In the genomic region with DNA sequence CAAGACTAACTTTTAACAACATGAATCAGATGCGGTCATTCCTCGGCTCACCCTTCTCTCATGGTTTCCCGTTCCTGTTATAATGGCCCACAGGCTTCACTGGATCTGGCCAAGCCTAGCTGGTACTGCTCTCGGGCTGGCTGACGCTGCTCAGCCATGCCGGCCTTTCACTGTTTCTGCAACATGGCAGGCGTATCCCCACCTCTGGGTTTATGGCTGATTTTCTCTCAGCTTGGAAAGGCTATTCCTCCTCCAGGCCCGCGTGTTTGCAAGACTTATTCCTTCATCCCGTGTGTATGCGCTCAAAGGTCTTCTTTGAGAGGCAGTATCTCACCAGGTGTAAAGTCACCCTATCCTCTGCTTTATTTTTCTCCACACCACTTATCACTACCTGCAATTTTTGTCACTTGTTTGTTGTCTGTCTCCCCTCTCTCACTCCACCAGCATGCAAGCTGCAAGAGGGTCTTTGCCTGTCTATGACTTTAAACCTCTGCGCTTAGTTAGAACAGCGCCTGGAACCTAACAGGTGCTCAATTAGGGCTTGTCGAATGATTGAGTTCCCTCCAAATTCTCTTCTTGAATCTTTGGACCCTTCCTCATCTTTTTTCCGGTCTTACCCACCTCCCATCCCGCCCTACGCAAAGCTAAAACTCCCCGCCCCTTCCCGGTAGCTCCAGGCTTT, we compare ENCODE assay signal across 8 cellular contexts. TPM values are rescaled to one million over a fixed set of nuclear protein-coding genes. Genes with fewer than 3 reads are reported as not detected.
DNase-seq lines count a peak whose midpoint lies in the region; ATAC-seq and TF ChIP-seq lines count a peak whose summit lies in the region.

No MANE protein-coding gene starts in this region.

- H3K27me3 Mint-ChIP-seq in activated CD4-positive, alpha-beta T cell treated with anti-CD3 and anti-CD28 coated beads for 36 hours = no peaks in the 10 kb centered on the region
- H3K27me3 Mint-ChIP-seq in mesothelial cell of epicardium (ENCODE audit: low read depth) = no peaks in the 10 kb centered on the region

- H3K36me3 ChIP-seq in HUES6 (ENCODE audit: control insufficient read depth, insufficient read depth, low read length) = no peaks in the 10 kb centered on the region
- no peaks in the 10 kb centered on the region for H3K36me3 ChIP-seq in brain microvascular endothelial cell (replicated peaks)

- H3K9me3 Mint-ChIP-seq in activated CD4-positive, alpha-beta T cell treated with anti-CD3 and anti-CD28 coated beads for 36 hours (ENCODE audit: low read depth) = no peaks in the 10 kb centered on the region
- no peaks in the 10 kb centered on the region for H3K9me3 Mint-ChIP-seq in mesothelial cell of epicardium

- TF ChIP-seq CTCF in brain microvascular endothelial cell (IDR thresholded peaks at IDR 0.05; ENCODE audit: low read depth, low read length, missing control alignments) (no peak), mesothelial cell of epicardium (IDR thresholded peaks at IDR 0.05; ENCODE audit: unreplicated experiment) (no peak), omental fat pad (IDR thresholded peaks at IDR 0.05) (no peak)

- peak overlapping the region; percentile 96 for H3K4me3 Mint-ChIP-seq in activated CD4-positive, alpha-beta T cell treated with anti-CD3 and anti-CD28 coated beads for 36 hours
- peak overlapping the region; percentile 78 for H3K4me3 Mint-ChIP-seq in mesothelial cell of epicardium

- peaks cover 19% of the 10 kb centered on the region for H3K4me1 ChIP-seq in HUES6 (ENCODE audit: control insufficient read depth, insufficient read depth, low read length)

- POLR2A ChIA-PET in activated CD4-positive, alpha-beta T cell treated with anti-CD3 and anti-CD28 coated beads for 36 hours (lab: Charles Lee) = interaction anchor here (1.1 to 1.9 kb wide), 5 partner anchors 15 to 111 kb away, joined by 3 to 11 read pairs (median 7); no protein-coding TSS in a partner anchor

- no peak for DNase-seq in activated CD4-positive, alpha-beta T cell treated with anti-CD3 and anti-CD28 coated beads for 36 hours
- no peak for DNase-seq in activated CD4-positive, alpha-beta T cell treated with anti-CD3 and anti-CD28 coated beads, Interleukin-2, amount 50 U/mL, for 4 hours
- no peak for DNase-seq in brain microvascular endothelial cell
- DNase-seq in mesothelial cell of epicardium (ENCODE audit: low spot score in 2 of 2, unreplicated experiment in 2 of 2) = no peak
- DNase-seq in LoVo (ENCODE audit: low spot score) = no peak
- DNase-seq in omental fat pad (ENCODE audit: low spot score) = no peak
- DNase-seq in inferior parietal cortex (ENCODE audit: extremely low spot score) = no peak

- peak; percentile 9 for ATAC-seq in activated CD4-positive, alpha-beta T cell treated with anti-CD3 and anti-CD28 coated beads for 36 hours
- no peak for ATAC-seq in omental fat pad (ENCODE audit: low FRiP score)

- H3K4me3 ChIP-seq in HUES6 (ENCODE audit: low read depth, low read length) (peak overlapping the region; percentile 99), brain microvascular endothelial cell (ENCODE audit: low read depth, low read length) (peak overlapping the region; percentile 88)

- H3K27me3 ChIP-seq in HUES6 (ENCODE audit: control insufficient read depth, insufficient read depth, low read length) (no peaks in the 10 kb centered on the region), brain microvascular endothelial cell (replicated peaks) (no peaks in the 10 kb centered on the region)

- peaks cover 35% of the 10 kb centered on the region for H3K36me3 Mint-ChIP-seq in activated CD4-positive, alpha-beta T cell treated with anti-CD3 and anti-CD28 coated beads for 36 hours (ENCODE audit: low read depth)
- H3K36me3 Mint-ChIP-seq in mesothelial cell of epicardium = no peaks in the 10 kb centered on the region

- no peak overlapping the region for H3K9ac ChIP-seq in HUES6 (ENCODE audit: low read length)

- in situ Hi-C loops in brain microvascular endothelial cell (cut with HindIII; ENCODE audit: low pct_ligation_motif_present, low sequenced_read_pairs) = no loop called here

- peak overlapping the region; percentile 92 for H3K27ac Mint-ChIP-seq in activated CD4-positive, alpha-beta T cell treated with anti-CD3 and anti-CD28 coated beads for 36 hours
- peak overlapping the region; percentile 60 for H3K27ac Mint-ChIP-seq in mesothelial cell of epicardium

- H3K4me1 Mint-ChIP-seq in activated CD4-positive, alpha-beta T cell treated with anti-CD3 and anti-CD28 coated beads for 36 hours = peaks cover 72% of the 10 kb centered on the region
- peaks cover 23% of the 10 kb centered on the region for H3K4me1 Mint-ChIP-seq in mesothelial cell of epicardium

- H3K27ac ChIP-seq in HUES6 (ENCODE audit: low read depth, low read length) (no peak overlapping the region), brain microvascular endothelial cell (no peak overlapping the region)

- CTCF ChIA-PET in activated CD4-positive, alpha-beta T cell treated with anti-CD3 and anti-CD28 coated beads for 36 hours (lab: Charles Lee) = interaction anchor here (0.6 to 3.0 kb wide), 9 partner anchors 15 to 1066 kb away, joined by 3 to 16 read pairs (median 5); no protein-coding TSS in a partner anchor

- intact Hi-C loops in activated CD4-positive, alpha-beta T cell treated with anti-CD3 and anti-CD28 coated beads for 36 hours (cut with DNase I, micrococcal nuclease) = loop anchor here (1.0 to 5.0 kb wide), 7 partner anchors 16 to 170 kb away; a partner anchor contains a TSS

- H3K9me3 ChIP-seq in HUES6 (ENCODE audit: control insufficient read depth, insufficient read depth, low read depth, low read length) = no peaks in the 10 kb centered on the region

RNA-seq across cellular contexts. Expression of a gene that starts 0.5 kb away (rescaled TPM):
- total RNA-seq in activated CD4-positive, alpha-beta T cell treated with anti-CD3 and anti-CD28 coated beads for 36 hours = 100 to 1,000 TPM; 182 to 214 TPM
- total RNA-seq in mesothelial cell of epicardium = 28.3 to 29.2 TPM (median 28.5 TPM) in 3 replicates
- 10 to 100 TPM; 49.3 to 82.6 (median 70.8) TPM for total RNA-seq in omental fat pad
